13 cellular contexts compared by ENCODE assay signal in the genomic region with DNA sequence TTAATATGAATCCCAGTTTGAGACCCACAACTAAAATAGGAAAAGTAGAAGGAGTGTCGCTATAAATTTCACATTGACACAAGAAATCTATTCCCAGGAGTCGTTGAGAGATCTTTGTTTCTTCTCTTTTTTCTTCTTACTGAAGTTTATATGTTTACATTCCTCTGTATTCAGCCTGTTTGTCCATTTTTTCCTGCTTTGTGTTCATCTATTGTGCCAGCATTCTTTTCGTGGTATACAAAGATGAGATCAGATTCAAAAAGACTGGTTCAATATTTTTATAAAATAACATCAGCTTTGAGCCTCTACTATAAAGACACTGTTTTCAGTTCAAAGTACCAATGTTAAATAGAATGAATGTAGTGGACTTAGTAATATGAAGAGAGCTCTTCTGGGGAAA.
A peak's percentile ranks its signal among the peaks of the same experiment; 100 is the strongest.
DNase-seq lines count a peak whose midpoint lies in the region; ATAC-seq and TF ChIP-seq lines count a peak whose summit lies in the region.
"Had no signal": no experiment of that assay in that cellular context is flagged by ENCODE, and none has a peak within 500 bp of the region (broad histone marks: within the 10 kb centered on the region; RNA-seq: fewer than 3 reads in every experiment).

No MANE protein-coding gene starts in this region.

- peaks cover 0 to 8% (median 0%) of the 10 kb centered on the region in 4 donors for H3K4me1 ChIP-seq in Peyer's patch
- no peaks in the 10 kb centered on the region for H3K4me1 ChIP-seq in duodenal mucosa (ENCODE audit: control insufficient read depth in 1 of 2, insufficient read depth in 2 of 2, low read length in 2 of 2)
- H3K4me1 ChIP-seq in neuron (ENCODE audit: insufficient read depth, low read length), result peaks cover 3% of the 10 kb centered on the region
- peaks cover 7 to 31% (median 13%) of the 10 kb centered on the region in 4 donors for H3K4me1 ChIP-seq in upper lobe of left lung

- intact Hi-C loops in posterior cingulate gyrus (cut with DNase I), result loop anchor here (2.0 to 10.0 kb wide), 2 partner anchors 175 to 247 kb away; a partner anchor contains a TSS

- H3K4me3 ChIP-seq in Peyer's patch (no peak overlapping the region), duodenal mucosa (ENCODE audit: low read depth in 1 of 2, low read length in 2 of 2) (no peak overlapping the region), neuron (ENCODE audit: low read length) (no peak overlapping the region), upper lobe of left lung (no peak overlapping the region)

- TF ChIP-seq CTCF in Peyer's patch (IDR thresholded peaks at IDR 0.05) (no peak), upper lobe of left lung (IDR thresholded peaks at IDR 0.05) (no peak)

- WGBS in upper lobe of left lung, 2 donors, result 50 to 74% methylated on average over 3 of the region's 3 CpGs

- TF ChIP-seq POLR2A in Peyer's patch (IDR thresholded peaks at IDR 0.05) (no peak), upper lobe of left lung (IDR thresholded peaks at IDR 0.05) (no peak)

- no peak overlapping the region for H3K9ac ChIP-seq in duodenal mucosa (ENCODE audit: low read depth in 1 of 2, low read length in 2 of 2)

- H3K9me3 ChIP-seq in Peyer's patch, result no peaks in the 10 kb centered on the region
- no peaks in the 10 kb centered on the region for H3K9me3 ChIP-seq in duodenal mucosa (ENCODE audit: control insufficient read depth in 1 of 2, low read length in 2 of 2)
- H3K9me3 ChIP-seq in neuron (ENCODE audit: low read length), result no peaks in the 10 kb centered on the region
- H3K9me3 ChIP-seq in upper lobe of left lung, result no peaks in the 10 kb centered on the region
- H3K9me3 ChIP-seq: neutrophil had no signal

- H3K36me3 ChIP-seq in Peyer's patch (no peaks in the 10 kb centered on the region), duodenal mucosa (ENCODE audit: control insufficient read depth in 1 of 2, insufficient read depth in 2 of 2, low read length in 2 of 2) (no peaks in the 10 kb centered on the region), neuron (ENCODE audit: insufficient read depth, low read length) (no peaks in the 10 kb centered on the region), upper lobe of left lung (no peaks in the 10 kb centered on the region)
- H3K36me3 ChIP-seq: neutrophil had no signal

- no peak for ATAC-seq in upper lobe of left lung (ENCODE audit: low FRiP score in 2 of 2)
- ATAC-seq: activated CD8-positive, alpha-beta T cell treated with anti-CD3 and anti-CD28 coated beads, Interleukin-2, amount 10 ng/mL, durations not matched to agents 7 days and 5 days; stimulated activated naive B cell treated with anti-CD40 and anti-IgM and Interleukin-4, amounts not matched to agents 10 μg/mL and 1 μg/mL and 100 μg/mL, for 72 hours had no signal

- TF ChIP-seq EP300 in upper lobe of left lung (IDR thresholded peaks at IDR 0.05), result no peak

- H3K27ac ChIP-seq in Peyer's patch (peak overlapping the region in 3 of 4 donors; percentile 24 to 63 (median 59)), duodenal mucosa (ENCODE audit: low read depth, low read length) (peak overlapping the region; percentile 61), upper lobe of left lung (peak overlapping the region; percentile 1 to 68 (median 52))
- H3K27ac ChIP-seq: neutrophil had no signal

- DNase-seq in Peyer's patch (no peak), upper lobe of left lung (no peak), Kasumi-1 (lab: John Stamatoyannopoulos, UW) (no peak), posterior cingulate gyrus (no peak)
- DNase-seq in stimulated activated CD4-positive, alpha-beta T cell treated with anti-CD3 and anti-CD28 coated beads, Interleukin-4, amount 100 ng/mL, for 1 hour, result no peak
- DNase-seq: activated CD8-positive, alpha-beta T cell treated with anti-CD3 and anti-CD28 coated beads, Interleukin-2, amount 10 ng/mL, durations not matched to agents 7 days and 5 days; activated naive CD4-positive, alpha-beta T cell; central memory CD4-positive, alpha-beta T cell; NCI-H446; stimulated activated naive B cell treated with anti-CD40 and anti-IgM and Interleukin-4, amounts not matched to agents 10 μg/mL and 1 μg/mL and 100 μg/mL, for 72 hours had no signal

- H2AFZ ChIP-seq in neuron (ENCODE audit: low read depth, low read length), result peak overlapping the region; percentile 61

- H3K27me3 ChIP-seq in Peyer's patch, result no peaks in the 10 kb centered on the region
- H3K27me3 ChIP-seq in duodenal mucosa (ENCODE audit: control insufficient read depth in 1 of 2, insufficient read depth in 2 of 2, low read length in 2 of 2), result no peaks in the 10 kb centered on the region
- H3K27me3 ChIP-seq in neuron (ENCODE audit: insufficient read depth, low read length), result no peaks in the 10 kb centered on the region
- H3K27me3 ChIP-seq in upper lobe of left lung, result no peaks in the 10 kb centered on the region
- H3K27me3 ChIP-seq: neutrophil had no signal
